ENCODE assay signal across 1 cellular context in the genomic region with DNA sequence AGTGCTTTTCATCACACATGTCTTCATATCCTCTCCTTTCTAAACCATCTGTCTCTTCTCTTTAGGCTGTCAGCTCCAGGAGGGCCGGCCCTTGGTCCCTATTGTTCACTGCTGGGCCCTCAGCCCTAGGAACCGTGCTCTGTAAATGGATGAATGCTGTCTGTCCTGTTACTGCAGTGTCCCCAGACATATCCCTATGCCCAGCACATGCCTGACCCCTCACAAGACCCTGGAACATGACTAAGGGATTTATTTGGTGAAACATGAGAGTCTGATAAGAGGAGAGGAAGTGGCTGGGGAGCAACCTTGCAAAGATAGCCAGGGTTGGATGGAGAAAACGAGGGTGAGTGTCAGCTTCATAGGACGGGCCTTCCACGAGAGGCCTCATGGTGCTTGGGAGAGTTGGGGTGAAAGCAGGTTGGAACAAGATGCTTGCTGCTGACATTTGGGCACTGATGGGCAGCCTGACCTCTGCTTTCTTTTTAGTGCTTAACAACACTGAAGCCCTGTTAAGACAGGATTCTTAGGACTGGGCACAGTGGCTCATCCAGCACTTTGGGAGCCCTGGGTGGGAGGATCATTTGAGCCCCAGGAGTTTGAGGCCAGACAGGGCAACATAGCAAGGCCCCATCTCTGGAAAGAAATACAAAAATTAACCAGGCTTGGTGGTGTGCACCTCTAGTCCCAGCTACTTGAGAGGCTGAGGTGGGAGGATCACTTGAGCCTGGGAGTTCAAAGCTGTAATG.
TF ChIP-seq lines count a peak whose summit lies in the region.

No MANE protein-coding gene starts in this region.

TF ChIP-seq in K562, 482 proteins besides CTCF, POLR2A, EP300 and RAD21 (continued from another document and continues in another):
- TF ChIP-seq NFRKB (IDR thresholded peaks at IDR 0.05; ENCODE audit: low read depth) (0 out of 2 replicates have a peak, but pooled peaks have one; percentile 52), FOSL1 (tag; conservative IDR thresholded peaks at IDR 0.05) (peak; percentile 51), ZNF695 (CRISPR knock-in tag; IDR thresholded peaks at IDR 0.05) (no peak), CBFA2T2 (conservative IDR thresholded peaks at IDR 0.05) (peak; percentile 84), PURB (CRISPR knock-in tag; IDR thresholded peaks at IDR 0.05; ENCODE audit: low read depth) (no peak), ZNF644 (tag; IDR thresholded peaks at IDR 0.05; ENCODE audit: low read depth) (peak; percentile 68), ZNF780A (CRISPR knock-in tag; IDR thresholded peaks at IDR 0.05) (no peak), HNRNPLL (IDR thresholded peaks at IDR 0.05; ENCODE audit: low read depth, low read length, poor library complexity, severe bottlenecking) (no peak), GATAD2B (IDR thresholded peaks at IDR 0.05; ENCODE audit: borderline replicate concordance) (peak; percentile 16; the same call in 1 of the 2 replicates), PHB2 (IDR thresholded peaks at IDR 0.05; ENCODE audit: low read depth) (0 out of 2 replicates have a peak, but pooled peaks have one; percentile 12), SIRT6 (IDR thresholded peaks at IDR 0.05; ENCODE audit: low read depth, low read length) (no peak), TRIM28 (IDR thresholded peaks at IDR 0.05) (peak; percentile 57; the same call in 1 of the 2 replicates), KDM1A (IDR thresholded peaks at IDR 0.05) (peak; percentile 83 to 84; a peak in 3 of 4 replicates), TBP (optimal IDR thresholded peaks at IDR 0.05; ENCODE audit: low read depth, low read length) (peak; percentile 54), MYC (IDR thresholded peaks at IDR 0.05; ENCODE audit: low read depth, low read length) (peak; percentile 96), MYC (CRISPR knock-in tag; IDR thresholded peaks at IDR 0.05; ENCODE audit: borderline replicate concordance, low read depth) (no peak), NR4A1 (CRISPR knock-in tag; IDR thresholded peaks at IDR 0.05) (peak; percentile 26; the same call in 1 of the 2 replicates), NR4A1 (tag; IDR thresholded peaks at IDR 0.05) (no peak; the same call in none of the 2 replicates), SMAD2 (IDR thresholded peaks at IDR 0.05; ENCODE audit: low read depth, low read length) (no peak), ZKSCAN1 (IDR thresholded peaks at IDR 0.05; ENCODE audit: low read depth, low read length) (0 out of 2 replicates have a peak, but pooled peaks have one; percentile 42), HOXB6 (CRISPR knock-in tag; IDR thresholded peaks at IDR 0.05; ENCODE audit: borderline replicate concordance) (no peak), THRAP3 (IDR thresholded peaks at IDR 0.05; ENCODE audit: borderline replicate concordance) (0 out of 2 replicates have a peak, but pooled peaks have one; percentile 17), SPI1 (IDR thresholded peaks at IDR 0.05; ENCODE audit: borderline replicate concordance, low read depth, low read length) (peak; percentile 99), NRF1 (conservative IDR thresholded peaks at IDR 0.05 in 1 of 2, IDR thresholded peaks at IDR 0.05 in 1 of 2) (peak; percentile 56 to 60), GABPB1 (CRISPR knock-in tag; IDR thresholded peaks at IDR 0.05) (no peak), NR2C2 (CRISPR knock-in tag; IDR thresholded peaks at IDR 0.05) (0 out of 2 replicates have a peak, but pooled peaks have one; percentile 60), NR2C2 (tag; IDR thresholded peaks at IDR 0.05) (peak; percentile 82), CXXC5 (CRISPR knock-in tag; IDR thresholded peaks at IDR 0.05) (peak; percentile 59), ZNF766 (CRISPR knock-in tag; conservative IDR thresholded peaks at IDR 0.05) (peak; percentile 75; the same call in 1 of the 2 replicates), ZKSCAN8 (CRISPR knock-in tag; IDR thresholded peaks at IDR 0.05) (peak; percentile 19; the same call in 1 of the 2 replicates), RBM39 (optimal IDR thresholded peaks at IDR 0.05; ENCODE audit: low read depth, low read length) (peak; percentile 67), ATF1 (CRISPR knock-in tag; IDR thresholded peaks at IDR 0.05) (no peak), ATF1 (tag; IDR thresholded peaks at IDR 0.05) (peak; percentile 25; the same call in 1 of the 2 replicates), TAF9B (IDR thresholded peaks at IDR 0.05; ENCODE audit: partially characterized antibody) (peak; percentile 78), ZNF121 (CRISPR knock-in tag; conservative IDR thresholded peaks at IDR 0.05) (peak; percentile 73), ARNT (IDR thresholded peaks at IDR 0.05) (peak; percentile 70 to 74; a peak in 3 of 4 replicates), SMARCA4 (IDR thresholded peaks at IDR 0.05) (peak; percentile 94), RNF2 (IDR thresholded peaks at IDR 0.05) (peak; percentile 84; the same call in 1 of the 2 replicates), IRF2 (CRISPR knock-in tag; IDR thresholded peaks at IDR 0.05) (no peak), ZBTB17 (CRISPR knock-in tag; IDR thresholded peaks at IDR 0.05) (peak; percentile 64; the same call in 1 of the 2 replicates), POLR2B (IDR thresholded peaks at IDR 0.05; ENCODE audit: low read depth, partially characterized antibody) (peak; percentile 38), BHLHE40 (IDR thresholded peaks at IDR 0.05; ENCODE audit: low read length) (peak; percentile 94), NFE2L1 (tag; IDR thresholded peaks at IDR 0.05; ENCODE audit: borderline replicate concordance, low read depth) (peak; percentile 86)
- TF ChIP-seq, protein P1, sequence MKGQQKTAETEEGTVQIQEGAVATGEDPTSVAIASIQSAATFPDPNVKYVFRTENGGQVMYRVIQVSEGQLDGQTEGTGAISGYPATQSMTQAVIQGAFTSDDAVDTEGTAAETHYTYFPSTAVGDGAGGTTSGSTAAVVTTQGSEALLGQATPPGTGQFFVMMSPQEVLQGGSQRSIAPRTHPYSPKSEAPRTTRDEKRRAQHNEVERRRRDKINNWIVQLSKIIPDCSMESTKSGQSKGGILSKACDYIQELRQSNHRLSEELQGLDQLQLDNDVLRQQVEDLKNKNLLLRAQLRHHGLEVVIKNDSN (CRISPR knock-in tag; IDR thresholded peaks at IDR 0.05): no peak; the same call in 1 of the 2 replicates
- TF ChIP-seq, protein P2, sequence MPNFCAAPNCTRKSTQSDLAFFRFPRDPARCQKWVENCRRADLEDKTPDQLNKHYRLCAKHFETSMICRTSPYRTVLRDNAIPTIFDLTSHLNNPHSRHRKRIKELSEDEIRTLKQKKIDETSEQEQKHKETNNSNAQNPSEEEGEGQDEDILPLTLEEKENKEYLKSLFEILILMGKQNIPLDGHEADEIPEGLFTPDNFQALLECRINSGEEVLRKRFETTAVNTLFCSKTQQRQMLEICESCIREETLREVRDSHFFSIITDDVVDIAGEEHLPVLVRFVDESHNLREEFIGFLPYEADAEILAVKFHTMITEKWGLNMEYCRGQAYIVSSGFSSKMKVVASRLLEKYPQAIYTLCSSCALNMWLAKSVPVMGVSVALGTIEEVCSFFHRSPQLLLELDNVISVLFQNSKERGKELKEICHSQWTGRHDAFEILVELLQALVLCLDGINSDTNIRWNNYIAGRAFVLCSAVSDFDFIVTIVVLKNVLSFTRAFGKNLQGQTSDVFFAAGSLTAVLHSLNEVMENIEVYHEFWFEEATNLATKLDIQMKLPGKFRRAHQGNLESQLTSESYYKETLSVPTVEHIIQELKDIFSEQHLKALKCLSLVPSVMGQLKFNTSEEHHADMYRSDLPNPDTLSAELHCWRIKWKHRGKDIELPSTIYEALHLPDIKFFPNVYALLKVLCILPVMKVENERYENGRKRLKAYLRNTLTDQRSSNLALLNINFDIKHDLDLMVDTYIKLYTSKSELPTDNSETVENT (CRISPR knock-in tag; IDR thresholded peaks at IDR 0.05): no peak
- TF ChIP-seq, protein P3, sequence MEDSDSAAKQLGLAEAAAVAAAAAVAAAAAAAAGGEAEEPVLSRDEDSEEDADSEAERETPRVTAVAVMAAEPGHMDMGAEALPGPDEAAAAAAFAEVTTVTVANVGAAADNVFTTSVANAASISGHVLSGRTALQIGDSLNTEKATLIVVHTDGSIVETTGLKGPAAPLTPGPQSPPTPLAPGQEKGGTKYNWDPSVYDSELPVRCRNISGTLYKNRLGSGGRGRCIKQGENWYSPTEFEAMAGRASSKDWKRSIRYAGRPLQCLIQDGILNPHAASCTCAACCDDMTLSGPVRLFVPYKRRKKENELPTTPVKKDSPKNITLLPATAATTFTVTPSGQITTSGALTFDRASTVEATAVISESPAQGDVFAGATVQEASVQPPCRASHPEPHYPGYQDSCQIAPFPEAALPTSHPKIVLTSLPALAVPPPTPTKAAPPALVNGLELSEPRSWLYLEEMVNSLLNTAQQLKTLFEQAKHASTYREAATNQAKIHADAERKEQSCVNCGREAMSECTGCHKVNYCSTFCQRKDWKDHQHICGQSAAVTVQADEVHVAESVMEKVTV (CRISPR knock-in tag; IDR thresholded peaks at IDR 0.05): no peak
- TF ChIP-seq, protein P4, sequence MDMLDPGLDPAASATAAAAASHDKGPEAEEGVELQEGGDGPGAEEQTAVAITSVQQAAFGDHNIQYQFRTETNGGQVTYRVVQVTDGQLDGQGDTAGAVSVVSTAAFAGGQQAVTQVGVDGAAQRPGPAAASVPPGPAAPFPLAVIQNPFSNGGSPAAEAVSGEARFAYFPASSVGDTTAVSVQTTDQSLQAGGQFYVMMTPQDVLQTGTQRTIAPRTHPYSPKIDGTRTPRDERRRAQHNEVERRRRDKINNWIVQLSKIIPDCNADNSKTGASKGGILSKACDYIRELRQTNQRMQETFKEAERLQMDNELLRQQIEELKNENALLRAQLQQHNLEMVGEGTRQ (CRISPR knock-in tag; IDR thresholded peaks at IDR 0.05): no peak
- TF ChIP-seq, protein P5, sequence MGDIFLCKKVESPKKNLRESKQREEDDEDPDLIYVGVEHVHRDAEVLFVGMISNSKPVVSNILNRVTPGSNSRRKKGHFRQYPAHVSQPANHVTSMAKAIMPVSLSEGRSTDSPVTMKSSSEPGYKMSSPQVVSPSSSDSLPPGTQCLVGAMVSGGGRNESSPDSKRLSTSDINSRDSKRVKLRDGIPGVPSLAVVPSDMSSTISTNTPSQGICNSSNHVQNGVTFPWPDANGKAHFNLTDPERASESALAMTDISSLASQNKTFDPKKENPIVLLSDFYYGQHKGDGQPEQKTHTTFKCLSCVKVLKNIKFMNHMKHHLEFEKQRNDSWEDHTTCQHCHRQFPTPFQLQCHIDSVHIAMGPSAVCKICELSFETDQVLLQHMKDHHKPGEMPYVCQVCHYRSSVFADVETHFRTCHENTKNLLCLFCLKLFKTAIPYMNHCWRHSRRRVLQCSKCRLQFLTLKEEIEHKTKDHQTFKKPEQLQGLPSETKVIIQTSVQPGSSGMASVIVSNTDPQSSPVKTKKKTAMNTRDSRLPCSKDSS (IDR thresholded peaks at IDR 0.05; ENCODE audit: low read depth, partially characterized antibody): no peak
- TF ChIP-seq, protein P6, sequence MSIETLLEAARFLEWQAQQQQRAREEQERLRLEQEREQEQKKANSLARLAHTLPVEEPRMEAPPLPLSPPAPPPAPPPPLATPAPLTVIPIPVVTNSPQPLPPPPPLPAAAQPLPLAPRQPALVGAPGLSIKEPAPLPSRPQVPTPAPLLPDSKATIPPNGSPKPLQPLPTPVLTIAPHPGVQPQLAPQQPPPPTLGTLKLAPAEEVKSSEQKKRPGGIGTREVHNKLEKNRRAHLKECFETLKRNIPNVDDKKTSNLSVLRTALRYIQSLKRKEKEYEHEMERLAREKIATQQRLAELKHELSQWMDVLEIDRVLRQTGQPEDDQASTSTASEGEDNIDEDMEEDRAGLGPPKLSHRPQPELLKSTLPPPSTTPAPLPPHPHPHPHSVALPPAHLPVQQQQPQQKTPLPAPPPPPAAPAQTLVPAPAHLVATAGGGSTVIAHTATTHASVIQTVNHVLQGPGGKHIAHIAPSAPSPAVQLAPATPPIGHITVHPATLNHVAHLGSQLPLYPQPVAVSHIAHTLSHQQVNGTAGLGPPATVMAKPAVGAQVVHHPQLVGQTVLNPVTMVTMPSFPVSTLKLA (conservative IDR thresholded peaks at IDR 0.05): peak; percentile 86 to 87
- TF ChIP-seq, protein P7, sequence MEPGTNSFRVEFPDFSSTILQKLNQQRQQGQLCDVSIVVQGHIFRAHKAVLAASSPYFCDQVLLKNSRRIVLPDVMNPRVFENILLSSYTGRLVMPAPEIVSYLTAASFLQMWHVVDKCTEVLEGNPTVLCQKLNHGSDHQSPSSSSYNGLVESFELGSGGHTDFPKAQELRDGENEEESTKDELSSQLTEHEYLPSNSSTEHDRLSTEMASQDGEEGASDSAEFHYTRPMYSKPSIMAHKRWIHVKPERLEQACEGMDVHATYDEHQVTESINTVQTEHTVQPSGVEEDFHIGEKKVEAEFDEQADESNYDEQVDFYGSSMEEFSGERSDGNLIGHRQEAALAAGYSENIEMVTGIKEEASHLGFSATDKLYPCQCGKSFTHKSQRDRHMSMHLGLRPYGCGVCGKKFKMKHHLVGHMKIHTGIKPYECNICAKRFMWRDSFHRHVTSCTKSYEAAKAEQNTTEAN (CRISPR knock-in tag; IDR thresholded peaks at IDR 0.05): no peak
- TF ChIP-seq, protein P8, sequence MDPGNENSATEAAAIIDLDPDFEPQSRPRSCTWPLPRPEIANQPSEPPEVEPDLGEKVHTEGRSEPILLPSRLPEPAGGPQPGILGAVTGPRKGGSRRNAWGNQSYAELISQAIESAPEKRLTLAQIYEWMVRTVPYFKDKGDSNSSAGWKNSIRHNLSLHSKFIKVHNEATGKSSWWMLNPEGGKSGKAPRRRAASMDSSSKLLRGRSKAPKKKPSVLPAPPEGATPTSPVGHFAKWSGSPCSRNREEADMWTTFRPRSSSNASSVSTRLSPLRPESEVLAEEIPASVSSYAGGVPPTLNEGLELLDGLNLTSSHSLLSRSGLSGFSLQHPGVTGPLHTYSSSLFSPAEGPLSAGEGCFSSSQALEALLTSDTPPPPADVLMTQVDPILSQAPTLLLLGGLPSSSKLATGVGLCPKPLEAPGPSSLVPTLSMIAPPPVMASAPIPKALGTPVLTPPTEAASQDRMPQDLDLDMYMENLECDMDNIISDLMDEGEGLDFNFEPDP (CRISPR knock-in tag; IDR thresholded peaks at IDR 0.05): no peak
